9 cellular contexts compared by ENCODE assay signal in genomic region chr5:40570408-40571129, GRCh38.
DNase-seq lines count a peak whose midpoint lies in the region; ATAC-seq and TF ChIP-seq lines count a peak whose summit lies in the region.
"Had no signal": no experiment of that assay in that cellular context is flagged by ENCODE, and none has a peak within 500 bp of the region (broad histone marks: within the 10 kb centered on the region; RNA-seq: fewer than 3 reads in every experiment).

No MANE protein-coding gene starts in this region.

- H3K4me2 ChIP-seq in BLaER1 treated with 17β-estradiol and CSF1 and Interleukin-3, amounts not matched to agents 10 nM and 100 nM = peak overlapping the region; percentile 50 to 87 (median 61)
- no peak overlapping the region for H3K4me2 ChIP-seq in hepatocyte

- H3K9ac ChIP-seq in BLaER1 treated with 17β-estradiol and CSF1 and Interleukin-3, amounts not matched to agents 10 nM and 100 nM = peak overlapping the region in 3 of 11 experiments; percentile 6 to 57 (median 19); a peak in 3 of 22 replicates

- TF ChIP-seq POLR2A in lower leg skin (IDR thresholded peaks at IDR 0.05) (no peak), sigmoid colon (IDR thresholded peaks at IDR 0.05) (no peak)

- 93 to 95% methylated on average over 2 of the region's 2 CpGs for WGBS in lower leg skin, 2 donors
- WGBS in sigmoid colon, 2 donors = 85 to 87% methylated on average over 2 of the region's 2 CpGs
- 96% methylated on average over 2 of the region's 2 CpGs for WGBS in hepatocyte (ENCODE audit: low lambda C conversion rate, missing lambda C conversion rate)

- H4K20me1 ChIP-seq in BLaER1 treated with 17β-estradiol and CSF1 and Interleukin-3, amounts not matched to agents 10 nM and 100 nM = no peaks in the 10 kb centered on the region; a peak in 2 of 22 replicates
- no peaks in the 10 kb centered on the region for H4K20me1 ChIP-seq in hepatocyte (ENCODE audit: insufficient read depth, poor library complexity, severe bottlenecking)

- TF ChIP-seq CTCF in fibroblast of the aortic adventitia (IDR thresholded peaks at IDR 0.05; ENCODE audit: insufficient read depth, low read length) = no peak
- no peak for TF ChIP-seq CTCF in lower leg skin (IDR thresholded peaks at IDR 0.05)
- TF ChIP-seq CTCF in sigmoid colon (IDR thresholded peaks at IDR 0.05) = no peak
- no peak for TF ChIP-seq CTCF in hepatocyte (IDR thresholded peaks at IDR 0.05; ENCODE audit: poor library complexity)

- H3K27me3 ChIP-seq in BLaER1 treated with 17β-estradiol and CSF1 and Interleukin-3, amounts not matched to agents 10 nM and 100 nM = no peaks in the 10 kb centered on the region
- H3K27me3 ChIP-seq in sigmoid colon = no peaks in the 10 kb centered on the region
- H3K27me3 ChIP-seq in hepatocyte = no peaks in the 10 kb centered on the region

- TF ChIP-seq EP300 in sigmoid colon (IDR thresholded peaks at IDR 0.05) = no peak

- peak overlapping the region in 4 of 11 experiments; percentile 46 to 76 (median 52); a peak in 7 of 22 replicates for H3K27ac ChIP-seq in BLaER1 treated with 17β-estradiol and CSF1 and Interleukin-3, amounts not matched to agents 10 nM and 100 nM
- H3K27ac ChIP-seq in sigmoid colon (peak overlapping the region in 1 of 4 donors; percentile 29), hepatocyte (no peak overlapping the region)

- ATAC-seq in GM19455 (IDR thresholded peaks at IDR 0.05; ENCODE audit: unreplicated experiment) (peak; percentile 79), HG03432 (IDR thresholded peaks at IDR 0.05; ENCODE audit: unreplicated experiment) (peak; percentile 94)

- H3K4me1 ChIP-seq in BLaER1 treated with 17β-estradiol and CSF1 and Interleukin-3, amounts not matched to agents 10 nM and 100 nM = peaks cover 28 to 52% (median 32%) of the 10 kb centered on the region in 10 experiments
- H3K4me1 ChIP-seq in sigmoid colon (no peaks in the 10 kb centered on the region), hepatocyte (ENCODE audit: insufficient read depth) (no peaks in the 10 kb centered on the region)

- intact Hi-C loops in lower leg skin (cut with DNase I; ENCODE audit: low total_unique reads) = no loop called here
- intact Hi-C loops in sigmoid colon (cut with DNase I) = no loop called here

- H3K36me3 ChIP-seq in BLaER1 treated with 17β-estradiol and CSF1 and Interleukin-3, amounts not matched to agents 10 nM and 100 nM = no peaks in the 10 kb centered on the region
- H3K36me3 ChIP-seq in sigmoid colon (no peaks in the 10 kb centered on the region), hepatocyte (replicated peaks; ENCODE audit: insufficient read depth, low read depth) (no peaks in the 10 kb centered on the region)

- no peak overlapping the region for H2AFZ ChIP-seq in hepatocyte

- H3K4me3 ChIP-seq in BLaER1 treated with 17β-estradiol and CSF1 and Interleukin-3, amounts not matched to agents 10 nM and 100 nM = no peak overlapping the region
- H3K4me3 ChIP-seq in fibroblast of the aortic adventitia (ENCODE audit: low read depth, low read length) (no peak overlapping the region), lower leg skin (ENCODE audit: low read depth, poor library complexity, severe bottlenecking) (no peak overlapping the region), sigmoid colon (no peak overlapping the region), hepatocyte (no peak overlapping the region)

- H3K79me2 ChIP-seq in hepatocyte = no peaks in the 10 kb centered on the region

- H3K9me3 ChIP-seq in BLaER1 treated with 17β-estradiol and CSF1 and Interleukin-3, amounts not matched to agents 10 nM and 100 nM (replicated peaks in 1 of 11) = peaks cover 0 to 12% (median 5%) of the 10 kb centered on the region in 11 experiments; a peak in 5 of 22 replicates
- H3K9me3 ChIP-seq in sigmoid colon (no peaks in the 10 kb centered on the region), hepatocyte (ENCODE audit: low read depth) (no peaks in the 10 kb centered on the region)

- no peaks in the 10 kb centered on the region for H3K9me2 ChIP-seq in hepatocyte (replicated peaks; ENCODE audit: insufficient read depth)

- DNase-seq in fibroblast of the aortic adventitia (ENCODE audit: low read depth) (peak; percentile 54), lower leg skin (ENCODE audit: low spot score in 2 of 2) (no peak), sigmoid colon (no peak), Kasumi-1 (lab: John Stamatoyannopoulos, UW) (no peak), hepatocyte (ENCODE audit: low spot score) (no peak)
- DNase-seq: activated effector memory CD4-positive, alpha-beta T cell treated with Interleukin-2 at 50 U/mL for 16 hours had no signal
